In the genomic region with DNA sequence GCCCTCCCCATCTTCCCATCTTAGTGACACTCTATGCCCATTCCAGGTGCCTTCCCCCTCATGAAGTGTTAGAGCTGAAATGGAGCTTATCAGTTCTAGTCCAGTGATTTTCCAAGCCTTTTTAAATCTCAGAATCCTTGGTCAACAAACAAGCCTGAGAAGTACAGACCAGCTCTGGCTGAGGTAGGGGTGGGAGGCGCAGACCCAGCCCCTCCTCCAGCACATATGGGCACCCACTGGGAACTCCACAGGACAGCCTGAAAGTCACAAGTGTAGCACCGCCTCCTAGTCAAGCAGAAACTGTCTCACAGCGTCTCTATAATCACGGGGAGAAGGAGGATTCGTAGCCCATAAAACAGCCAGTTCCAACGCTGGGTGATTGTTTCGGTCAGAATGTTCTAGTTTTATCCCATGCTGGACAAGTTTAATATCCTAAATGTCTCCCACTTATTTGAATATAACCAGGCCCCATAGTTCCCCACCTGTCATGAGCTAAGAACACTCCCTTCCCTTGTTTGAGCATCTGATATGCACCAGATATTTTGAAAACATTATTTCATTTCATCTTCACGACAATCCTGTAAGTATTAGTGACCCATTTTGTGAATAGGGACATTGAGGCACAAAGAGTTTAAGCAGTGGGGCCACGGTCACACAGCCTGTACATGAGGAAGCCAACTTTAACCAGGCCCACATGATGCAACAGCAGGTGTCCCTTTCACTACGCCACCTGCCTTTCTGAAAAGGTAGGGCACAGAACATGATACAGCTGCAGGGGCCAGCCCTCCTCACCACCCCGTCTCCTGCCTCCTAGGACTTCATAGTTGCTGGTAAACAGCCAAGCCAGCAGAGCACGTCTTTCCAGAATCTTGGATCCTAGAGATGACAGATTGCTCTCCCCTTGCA, we compare ENCODE assay signal across 8 cellular contexts. TPM values are rescaled to one million over a fixed set of nuclear protein-coding genes. Genes with fewer than 3 reads are reported as not detected.
DNase-seq lines count a peak whose midpoint lies in the region; ATAC-seq, FAIRE-seq and TF ChIP-seq lines count a peak whose summit lies in the region.

No MANE protein-coding gene starts in this region.

- 0 out of 2 replicates have a peak overlapping the region, but pooled peaks have one; percentile 42 for H2AK5ac ChIP-seq in H1 (ENCODE audit: low read depth, low read length)

- H3K23me2 ChIP-seq in H1 (ENCODE audit: low read depth, low read length), result no peaks in the 10 kb centered on the region

- peak overlapping the region; percentile 34 for H4K5ac ChIP-seq in H1 (ENCODE audit: insufficient read length, low read depth, low read length)

- TF ChIP-seq POLR2A in H1 (IDR thresholded peaks at IDR 0.05; ENCODE audit: control extremely low read depth in 1 of 2, low read depth in 2 of 2, low read length in 2 of 2), result no peak
- no peak for TF ChIP-seq POLR2A in sigmoid colon (IDR thresholded peaks at IDR 0.05)

- intact Hi-C loops in sigmoid colon (cut with DNase I), result loop anchor here (10.0 kb wide), 1 partner anchor 201 kb away; no protein-coding TSS in a partner anchor

- TF ChIP-seq RAD21 in H1 (IDR thresholded peaks at IDR 0.05 in 1 of 2, conservative IDR thresholded peaks at IDR 0.05 in 1 of 2; ENCODE audit: low read depth in 2 of 2, low read length in 2 of 2), result peak; percentile 43 to 60; a peak in 3 of 4 replicates

- 85% methylated on average over 12 of the region's 12 CpGs; no CpG with 5 or more reads in 1 of the 2 experiments for WGBS in H1 (ENCODE audit: extremely low coverage in 1 of 2, insufficient coverage in 1 of 2, insufficient read length in 1 of 2, insufficient replicate concordance in 2 of 2, low coverage in 1 of 2, low lambda C conversion rate in 2 of 2, missing lambda C conversion rate in 1 of 2), 2 experiments
- 69 to 80% methylated on average over 12 of the region's 12 CpGs for WGBS in sigmoid colon, 2 donors

- no peaks in the 10 kb centered on the region; a peak in 1 of 4 replicates for H3K79me2 ChIP-seq in H1 (ENCODE audit: control insufficient read depth in 1 of 2, insufficient read depth in 2 of 2, low read length in 2 of 2)

- CTCF ChIA-PET in H1 (lab: Charles Lee; ENCODE audit: partially characterized antibody), result interaction anchor here (0.7 to 4.0 kb wide), 30 partner anchors 8 to 247 kb away, joined by 3 to 33 read pairs (median 4); no protein-coding TSS in a partner anchor

- H3K4me2 ChIP-seq in H1 (ENCODE audit: insufficient read depth in 1 of 2, low read depth in 2 of 2, low read length in 2 of 2), result no peak overlapping the region

- peak; percentile 85 for DNase-seq in NCI-H82 treated with DMSO at 0.1 percent for 48 hours (lab: John Stamatoyannopoulos, UW; ENCODE audit: unreplicated experiment)
- no peak for DNase-seq in H1 (ENCODE audit: low read depth in 1 of 2, low spot score in 2 of 2)
- DNase-seq in sigmoid colon, result no peak
- DNase-seq in hypothalamus (lab: John Stamatoyannopoulos, UW), result no peak
- no peak for DNase-seq in G401 (ENCODE audit: low spot score)

- peak; percentile 39 for FAIRE-seq in H1 (lab: Jason Lieb, UNC)

- no peak for TF ChIP-seq EP300 in H1 (IDR thresholded peaks at IDR 0.05; ENCODE audit: borderline replicate concordance in 1 of 2, low read depth in 2 of 2, low read length in 2 of 2)
- TF ChIP-seq EP300 in sigmoid colon (IDR thresholded peaks at IDR 0.05), result peak in 2 of 4 donors; percentile 14 to 65

- no peak overlapping the region for H4K91ac ChIP-seq in H1 (replicated peaks; ENCODE audit: insufficient read length, low read length)

- H2AFZ ChIP-seq in H1 (ENCODE audit: low read length), result no peak overlapping the region

- no peaks in the 10 kb centered on the region for H3K9me3 ChIP-seq in H1 (ENCODE audit: insufficient read depth in 2 of 2, low read depth in 1 of 2, low read length in 1 of 2)
- H3K9me3 ChIP-seq in sigmoid colon, result no peaks in the 10 kb centered on the region

- no peak overlapping the region for H3K9ac ChIP-seq in H1 (replicated peaks in 1 of 4; ENCODE audit: extremely low read depth in 1 of 4, low read depth in 3 of 4, low read length in 3 of 4)

- TF ChIP-seq CTCF in 22Rv1 (IDR thresholded peaks at IDR 0.05), result peak; percentile 27
- TF ChIP-seq CTCF in H1 (IDR thresholded peaks at IDR 0.05; ENCODE audit: control extremely low read depth in 1 of 3, insufficient read depth in 1 of 3, low read depth in 1 of 3, low read length in 3 of 3), result peak; percentile 39 to 79 (median 73); a peak in 3 of 4 replicates
- TF ChIP-seq CTCF in sigmoid colon (IDR thresholded peaks at IDR 0.05), result no peak

- H3K14ac ChIP-seq in H1 (ENCODE audit: insufficient read length), result no peak overlapping the region

- peaks cover 0 to 8% (median under 1%) of the 10 kb centered on the region in 4 experiments; a peak in 2 of 7 replicates for H3K4me1 ChIP-seq in H1 (replicated peaks in 1 of 4; ENCODE audit: control insufficient read depth in 3 of 4, insufficient read depth in 4 of 4, low read length in 3 of 4)
- peaks cover 0 to 65% (median 56%) of the 10 kb centered on the region in 4 donors for H3K4me1 ChIP-seq in sigmoid colon

- POLR2A ChIA-PET in H1 (lab: Charles Lee; ENCODE audit: partially characterized antibody), result interaction anchor here (1.1 to 1.6 kb wide), 8 partner anchors 10 to 306 kb away, joined by 3 to 5 read pairs (median 4); a partner anchor contains a TSS

- H2BK20ac ChIP-seq in H1 (ENCODE audit: low read length), result peak overlapping the region; percentile 23

- no peak overlapping the region for H3K27ac ChIP-seq in 22Rv1
- H3K27ac ChIP-seq in H1 (ENCODE audit: low read depth, low read length), result no peak overlapping the region
- peak overlapping the region; percentile 59 to 82 (median 72) for H3K27ac ChIP-seq in sigmoid colon

- peaks cover 0 to 11% (median 3%) of the 10 kb centered on the region in 4 experiments; a peak in 3 of 8 replicates for H3K36me3 ChIP-seq in H1 (ENCODE audit: control insufficient read depth in 2 of 4, insufficient read depth in 4 of 4, low read length in 3 of 4)
- H3K36me3 ChIP-seq in sigmoid colon, result peaks cover 0 to 11% (median 2%) of the 10 kb centered on the region in 4 donors

- peak overlapping the region; percentile 25; the same call in 1 of the 2 replicates for H3K18ac ChIP-seq in H1 (ENCODE audit: extremely low read depth, low read length)

- no peak overlapping the region for H4K8ac ChIP-seq in H1 (ENCODE audit: extremely low read depth, insufficient read depth, low read length)

- H2BK120ac ChIP-seq in H1 (replicated peaks; ENCODE audit: low read depth, low read length), result no peak overlapping the region

- ATAC-seq in GM18498 (IDR thresholded peaks at IDR 0.05; ENCODE audit: unreplicated experiment), result peak; percentile 61
- peak; percentile 40 for ATAC-seq in HG03066 (IDR thresholded peaks at IDR 0.05; ENCODE audit: low read depth, unreplicated experiment)

- H3K4me3 ChIP-seq in H1 (ENCODE audit: extremely low read depth in 1 of 4, insufficient read depth in 2 of 4, low read depth in 3 of 4, low read length in 4 of 4) (no peak overlapping the region), sigmoid colon (no peak overlapping the region)

- H2BK12ac ChIP-seq in H1 (ENCODE audit: low read depth, low read length), result peak overlapping the region; percentile 85

- H2BK15ac ChIP-seq in H1 (ENCODE audit: low read length), result peak overlapping the region; percentile 34; the same call in 1 of the 2 replicates

- in situ Hi-C loops in G401 (cut with HindIII; ENCODE audit: low sequenced_read_pairs), result no loop called here

- no peak overlapping the region for H3K56ac ChIP-seq in H1 (replicated peaks; ENCODE audit: insufficient read length, low read depth, low read length)

- H2BK5ac ChIP-seq in H1 (ENCODE audit: low read depth, low read length), result peak overlapping the region; percentile 76

- H3K27me3 ChIP-seq in H1 (replicated peaks in 1 of 4; ENCODE audit: control insufficient read depth in 3 of 4, extremely low read depth in 1 of 4, insufficient read depth in 3 of 4, low read length in 3 of 4), result no peaks in the 10 kb centered on the region
- no peaks in the 10 kb centered on the region for H3K27me3 ChIP-seq in sigmoid colon

- H4K20me1 ChIP-seq in H1 (replicated peaks in 1 of 2; ENCODE audit: control insufficient read depth in 1 of 2, insufficient read depth in 2 of 2, low read length in 2 of 2), result peaks cover 0 to 4% of the 10 kb centered on the region in 2 experiments

- H3K4ac ChIP-seq in H1 (replicated peaks; ENCODE audit: insufficient read length, low read depth, low read length), result no peak overlapping the region

- no peaks in the 10 kb centered on the region for H3K79me1 ChIP-seq in H1 (ENCODE audit: low read depth, low read length)

- no peak overlapping the region for H3K23ac ChIP-seq in H1 (ENCODE audit: insufficient read length)

TF ChIP-seq in H1, 55 proteins besides CTCF, POLR2A, EP300 and RAD21 (continues in another document):
- TF ChIP-seq, protein P1, sequence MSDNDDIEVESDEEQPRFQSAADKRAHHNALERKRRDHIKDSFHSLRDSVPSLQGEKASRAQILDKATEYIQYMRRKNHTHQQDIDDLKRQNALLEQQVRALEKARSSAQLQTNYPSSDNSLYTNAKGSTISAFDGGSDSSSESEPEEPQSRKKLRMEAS (IDR thresholded peaks at IDR 0.05), result peak; percentile 89
- no peak for TF ChIP-seq HDAC6 (IDR thresholded peaks at IDR 0.05; ENCODE audit: low read depth, low read length)
- no peak for TF ChIP-seq EGR1 (IDR thresholded peaks at IDR 0.05; ENCODE audit: borderline replicate concordance, low read depth, low read length)
- TF ChIP-seq RFX5 (IDR thresholded peaks at IDR 0.05; ENCODE audit: borderline replicate concordance, low read depth, low read length), result no peak
- TF ChIP-seq CTBP2 (IDR thresholded peaks at IDR 0.05; ENCODE audit: borderline replicate concordance, insufficient read depth, insufficient read length, low read length), result no peak
- 0 out of 2 replicates have a peak, but pooled peaks have one; percentile 27 for TF ChIP-seq JUND (IDR thresholded peaks at IDR 0.05; ENCODE audit: low read length)
- TF ChIP-seq, protein P2, sequence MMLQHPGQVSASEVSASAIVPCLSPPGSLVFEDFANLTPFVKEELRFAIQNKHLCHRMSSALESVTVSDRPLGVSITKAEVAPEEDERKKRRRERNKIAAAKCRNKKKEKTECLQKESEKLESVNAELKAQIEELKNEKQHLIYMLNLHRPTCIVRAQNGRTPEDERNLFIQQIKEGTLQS (IDR thresholded peaks at IDR 0.05; ENCODE audit: insufficient read depth, low read depth, low read length), result peak; percentile 53; the same call in 1 of the 2 replicates

RNA-seq across cellular contexts. Expression of a gene that starts 40.1 kb away (rescaled TPM):
- total RNA-seq in H1 (2021; fragmentation: NEBNext Ultra II Directional; extraction: Animal tissue kit (Norgen Biotek cat#: 25700)), result 20.5 and 20.6 TPM in 2 replicates
- polyA plus RNA-seq in H1 (2011; rRNA removed), result 17.4 and 19.7 TPM in 2 replicates
- 18.2 TPM for polyA plus RNA-seq in H1 (2011; cell fraction: cytosol; rRNA removed)
- 24.6 TPM for polyA plus RNA-seq in H1 (2011; cell fraction: nucleus; rRNA removed)
- polyA plus RNA-seq in H1 (2012, experiment 1 of 2), result 17.5 to 19.6 TPM (median 19.0 TPM) in 4 replicates
- polyA plus RNA-seq in H1 (2012, experiment 2 of 2), result 20.9 TPM
- polyA plus RNA-seq in H1 (2013, experiment 1 of 2), result 19.5 TPM
- 17.8 TPM for polyA plus RNA-seq in H1 (2013, experiment 2 of 2)
- 26.8 and 29.8 TPM in 2 replicates for polyA minus RNA-seq in H1 (2011; rRNA and poly(A)+ RNA removed)
- polyA minus RNA-seq in H1 (2011; cell fraction: cytosol; rRNA and poly(A)+ RNA removed), result 12.5 TPM
- polyA minus RNA-seq in H1 (2011; cell fraction: nucleus; rRNA and poly(A)+ RNA removed), result 14.3 TPM
- total RNA-seq in sigmoid colon, result 10 to 100 TPM; 15.8 to 21.4 (median 17.3) TPM
- polyA plus RNA-seq in sigmoid colon, result 10 to 100 TPM; 39.2 to 58.5 (median 48.0) TPM
- total RNA-seq in G401 (2014; rRNA removed; shearing (Covaris generic)), result 21.8 and 22.4 TPM in 2 replicates

Comparison
In these comparisons a context has a peak if more than half of its experiments do, and no peak if none do; other contexts are left out.
1. H3K27ac ChIP-seq: peak in sigmoid colon (4 of 4); none in 22Rv1 (single experiment) and H1 (single experiment).
2. CTCF ChIP-seq: peak in 22Rv1 (single experiment) and H1 (3 of 3); none in sigmoid colon (0 of 4).